ENCODE assay signal across 12 cellular contexts in the genomic region with DNA sequence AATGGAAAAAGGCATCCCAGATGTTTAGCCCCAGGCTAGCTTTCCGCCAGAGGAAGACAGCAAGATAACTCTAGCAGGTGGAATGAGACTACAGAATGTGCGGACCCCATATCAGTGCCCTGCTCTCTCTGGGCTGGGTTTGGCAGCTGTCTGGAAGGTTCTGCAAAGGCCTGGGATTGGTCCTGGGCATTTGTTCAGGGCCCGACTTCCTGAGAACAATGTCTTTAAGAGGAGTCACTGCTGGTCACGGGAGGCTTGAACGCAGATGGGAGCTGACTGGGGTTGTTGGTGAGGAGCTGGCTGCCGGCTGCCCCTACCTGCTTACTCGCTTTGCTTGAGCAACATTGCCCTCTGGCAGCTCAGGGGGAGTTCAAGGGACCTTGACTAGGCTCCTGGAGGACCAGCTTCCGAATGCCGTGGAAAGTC.
DNase-seq lines count a peak whose midpoint lies in the region; ATAC-seq and TF ChIP-seq lines count a peak whose summit lies in the region.
"Had no signal": no experiment of that assay in that cellular context is flagged by ENCODE, and none has a peak within 500 bp of the region (broad histone marks: within the 10 kb centered on the region; RNA-seq: fewer than 3 reads in every experiment).

No MANE protein-coding gene starts in this region.

- peaks cover 10% of the 10 kb centered on the region for H3K27me3 Mint-ChIP-seq in CD4-positive, alpha-beta T cell

- no peak for TF ChIP-seq CTCF in brain microvascular endothelial cell (IDR thresholded peaks at IDR 0.05; ENCODE audit: low read depth, low read length, missing control alignments)
- no peak for TF ChIP-seq CTCF in thoracic aorta (IDR thresholded peaks at IDR 0.05)
- TF ChIP-seq CTCF in CD4-positive, alpha-beta T cell (IDR thresholded peaks at IDR 0.05), result no peak

- H3K27ac Mint-ChIP-seq in CD4-positive, alpha-beta T cell, result no peak overlapping the region
- H3K27ac Mint-ChIP-seq: T-helper 17 cell had no signal

- DNase-seq in MG63 (peak; percentile 67), brain microvascular endothelial cell (peak; percentile 48), kidney tubule cell (ENCODE audit: low spot score) (peak; percentile 73), thoracic aorta (ENCODE audit: low spot score) (no peak), cortex of kidney (lab: John Stamatoyannopoulos, UW) (no peak), NK-92 (lab: John Stamatoyannopoulos, UW; ENCODE audit: unreplicated experiment) (no peak)
- DNase-seq in CD4-positive, alpha-beta T cell, result no peak
- DNase-seq: activated effector memory CD4-positive, alpha-beta T cell treated with Interleukin-2 at 50 U/mL for 16 hours; NCI-H1092; stimulated activated CD4-positive, alpha-beta T cell treated with anti-CD3 and anti-CD28 coated beads, Interleukin-4, amount 100 ng/mL, for 4 hours; T-helper 17 cell had no signal

- H3K27ac ChIP-seq in brain microvascular endothelial cell (peak overlapping the region; percentile 75), thoracic aorta (peak overlapping the region; percentile 93 to 99)
- H3K27ac ChIP-seq in CD4-positive, alpha-beta T cell (ENCODE audit: low read depth, low read length), result no peak overlapping the region

- H3K36me3 ChIP-seq in MG63 (peaks cover 10% of the 10 kb centered on the region), brain microvascular endothelial cell (replicated peaks) (no peaks in the 10 kb centered on the region), thoracic aorta (peaks cover 3% of the 10 kb centered on the region)

- CTCF ChIA-PET in CD4-positive, alpha-beta T cell (lab: Charles Lee), result no interaction called here

- ATAC-seq in thoracic aorta (ENCODE audit: insufficient number of reproducible peaks, low FRiP score, low read depth) (no peak), HG02840 (IDR thresholded peaks at IDR 0.05; ENCODE audit: low FRiP score, unreplicated experiment) (no peak)
- no peak for ATAC-seq in CD4-positive, alpha-beta T cell (ENCODE audit: poor library complexity)
- ATAC-seq: T-helper 17 cell had no signal

- H3K4me1 Mint-ChIP-seq in CD4-positive, alpha-beta T cell (ENCODE audit: low read depth), result no peaks in the 10 kb centered on the region
- H3K4me1 Mint-ChIP-seq: T-helper 17 cell had no signal

- peaks cover 5% of the 10 kb centered on the region for H3K9me3 Mint-ChIP-seq in CD4-positive, alpha-beta T cell

- H3K36me3 Mint-ChIP-seq in CD4-positive, alpha-beta T cell (ENCODE audit: low read depth), result no peaks in the 10 kb centered on the region

- no peak overlapping the region for H3K4me3 Mint-ChIP-seq in CD4-positive, alpha-beta T cell
- H3K4me3 Mint-ChIP-seq: T-helper 17 cell had no signal

- H3K4me3 ChIP-seq in MG63 (no peak overlapping the region), brain microvascular endothelial cell (ENCODE audit: low read depth, low read length) (no peak overlapping the region), thoracic aorta (peak overlapping the region; percentile 55)

- in situ Hi-C loops in brain microvascular endothelial cell (cut with HindIII; ENCODE audit: low pct_ligation_motif_present, low sequenced_read_pairs), result no loop called here

- H3K27me3 ChIP-seq in MG63, result no peaks in the 10 kb centered on the region
- no peaks in the 10 kb centered on the region for H3K27me3 ChIP-seq in brain microvascular endothelial cell (replicated peaks)
- no peaks in the 10 kb centered on the region for H3K27me3 ChIP-seq in thoracic aorta (replicated peaks; ENCODE audit: insufficient read depth)
- H3K27me3 ChIP-seq in CD4-positive, alpha-beta T cell (ENCODE audit: control insufficient read depth, insufficient read depth, low read length), result no peaks in the 10 kb centered on the region

- POLR2A ChIA-PET in CD4-positive, alpha-beta T cell (lab: Charles Lee), result no interaction called here

- H3K9me3 ChIP-seq in MG63 (no peaks in the 10 kb centered on the region), thoracic aorta (no peaks in the 10 kb centered on the region)
- no peaks in the 10 kb centered on the region for H3K9me3 ChIP-seq in CD4-positive, alpha-beta T cell (ENCODE audit: control insufficient read depth, low read length)

- peaks cover 32 to 52% of the 10 kb centered on the region in 2 donors for H3K4me1 ChIP-seq in thoracic aorta (ENCODE audit: control insufficient read depth in 1 of 2, low read depth in 2 of 2)

- intact Hi-C loops in CD4-positive, alpha-beta T cell (cut with DNase I, micrococcal nuclease), result loop anchor here in 1 of 2 experiments (10.0 kb wide), 1 partner anchor 564 kb away; no protein-coding TSS in a partner anchor

Comparison
In these comparisons a context has a peak if more than half of its experiments do, and no peak if none do; other contexts are left out.
1. DNase-seq: peak in MG63 (single experiment), brain microvascular endothelial cell (single experiment) and kidney tubule cell (single experiment); none in thoracic aorta (single experiment), CD4-positive, alpha-beta T cell (0 of 10), cortex of kidney (single experiment) and NK-92 (single experiment).